Comparison of ENCODE assay signal across 13 cellular contexts in genomic region chr9:135256568-135257354, GRCh38.
"Had no signal": no experiment of that assay in that cellular context is flagged by ENCODE, and none has a peak within 500 bp of the region (broad histone marks: within the 10 kb centered on the region; RNA-seq: fewer than 3 reads in every experiment).

No MANE protein-coding gene starts in this region.

- H3K27ac Mint-ChIP-seq: activated naive CD4-positive, alpha-beta T cell treated with anti-CD3 and anti-CD28 coated beads, Interleukin-2, amount 50 U/mL, for 72 hours; nephron had no signal

- H3K9me3 Mint-ChIP-seq: activated naive CD4-positive, alpha-beta T cell treated with anti-CD3 and anti-CD28 coated beads, Interleukin-2, amount 50 U/mL, for 72 hours; nephron had no signal

- H3K27me3 ChIP-seq: upper lobe of left lung had no signal

- DNase-seq: activated CD4-positive, alpha-beta T cell treated with anti-CD3 and anti-CD28 coated beads for 1 hour; activated CD4-positive, alpha-beta T cell treated with anti-CD3 and anti-CD28 coated beads, Interleukin-2, amount 50 U/mL, for 1 hour; activated T-cell treated with anti-CD3 and anti-CD28 coated beads, Interleukin-2, amount 50 U/mL, for 1 hour; mesenchymal stem cell; stimulated activated CD4-positive, alpha-beta T cell treated with anti-CD3 and anti-CD28 coated beads, Interleukin-4, amount 100 ng/mL, for 24 hours; stimulated activated naive CD4-positive, alpha-beta T cell treated with Interleukin-2 at 50 U/mL for 16 hours; T-helper 1 cell; T-helper 9 cell had no signal

- H3K36me3 ChIP-seq: thoracic aorta, upper lobe of left lung had no signal

- ATAC-seq: activated naive CD4-positive, alpha-beta T cell treated with anti-CD3 and anti-CD28 coated beads, Interleukin-2, amount 50 U/mL, for 72 hours had no signal

- H3K9me3 ChIP-seq: thoracic aorta, upper lobe of left lung had no signal

- H3K27ac ChIP-seq: epithelial cell of prostate, thoracic aorta, upper lobe of left lung had no signal

- H3K4me3 ChIP-seq: thoracic aorta, upper lobe of left lung had no signal

- H3K4me1 ChIP-seq: upper lobe of left lung had no signal

- H3K36me3 Mint-ChIP-seq: activated naive CD4-positive, alpha-beta T cell treated with anti-CD3 and anti-CD28 coated beads, Interleukin-2, amount 50 U/mL, for 72 hours had no signal

- H3K4me3 Mint-ChIP-seq: nephron had no signal
